Comparison of ENCODE assay signal across 13 cellular contexts in the genomic region with DNA sequence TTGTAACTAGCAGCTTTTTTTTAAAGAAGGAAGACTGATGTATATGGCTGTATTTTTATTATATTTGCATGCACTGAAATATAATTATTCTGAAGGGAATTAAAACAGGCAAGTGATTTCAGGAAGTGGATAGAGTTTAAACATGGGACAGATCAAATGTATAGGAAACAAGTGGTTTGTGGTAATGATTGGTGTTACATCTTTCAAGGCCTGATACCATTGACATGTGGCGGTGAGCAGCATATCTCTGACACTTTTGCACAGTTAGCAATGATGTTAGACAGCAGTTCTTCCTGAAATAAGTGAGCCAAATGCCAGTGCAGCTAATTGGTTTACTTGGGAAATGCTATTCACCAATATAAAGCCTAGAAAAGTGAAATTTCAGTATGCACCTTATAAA.
A peak's percentile ranks its signal among the peaks of the same experiment; 100 is the strongest.
DNase-seq lines count a peak whose midpoint lies in the region; ATAC-seq lines count a peak whose summit lies in the region.
"Had no signal": no experiment of that assay in that cellular context is flagged by ENCODE, and none has a peak within 500 bp of the region (broad histone marks: within the 10 kb centered on the region; RNA-seq: fewer than 3 reads in every experiment).

No MANE protein-coding gene starts in this region.

- no peak overlapping the region for H3K27ac Mint-ChIP-seq in activated naive CD8-positive, alpha-beta T cell treated with anti-CD3 and anti-CD28 coated beads, Interleukin-2, amount 10 ng/mL, durations not matched to agents 7 days and 5 days
- H3K27ac Mint-ChIP-seq in activated naive CD8-positive, alpha-beta T cell treated with anti-CD3 and anti-CD28 coated beads for 36 hours: no peak overlapping the region
- no peak overlapping the region for H3K27ac Mint-ChIP-seq in stimulated activated memory B cell treated with anti-CD40 and anti-IgM and Interleukin-4, amounts not matched to agents 10 μg/mL and 1 μg/mL and 100 μg/mL, for 72 hours
- H3K27ac Mint-ChIP-seq: CD4-positive, CD25-positive, alpha-beta regulatory T cell had no signal

- H3K9me3 Mint-ChIP-seq in activated naive CD8-positive, alpha-beta T cell treated with anti-CD3 and anti-CD28 coated beads, Interleukin-2, amount 10 ng/mL, durations not matched to agents 7 days and 5 days: no peaks in the 10 kb centered on the region
- peaks cover 1% of the 10 kb centered on the region for H3K9me3 Mint-ChIP-seq in activated naive CD8-positive, alpha-beta T cell treated with anti-CD3 and anti-CD28 coated beads for 36 hours
- H3K9me3 Mint-ChIP-seq in stimulated activated memory B cell treated with anti-CD40 and anti-IgM and Interleukin-4, amounts not matched to agents 10 μg/mL and 1 μg/mL and 100 μg/mL, for 72 hours: no peaks in the 10 kb centered on the region

- ATAC-seq in activated naive CD8-positive, alpha-beta T cell treated with anti-CD3 and anti-CD28 coated beads, Interleukin-2, amount 10 ng/mL, durations not matched to agents 7 days and 5 days (ENCODE audit: low read depth): peak; percentile 45
- no peak for ATAC-seq in stimulated activated memory B cell treated with anti-CD40 and anti-IgM and Interleukin-4, amounts not matched to agents 10 μg/mL and 1 μg/mL and 100 μg/mL, for 72 hours
- ATAC-seq: GM12878, HCT116 had no signal

- H3K4me1 Mint-ChIP-seq in activated naive CD8-positive, alpha-beta T cell treated with anti-CD3 and anti-CD28 coated beads, Interleukin-2, amount 10 ng/mL, durations not matched to agents 7 days and 5 days: peaks cover 6% of the 10 kb centered on the region
- peaks cover 3% of the 10 kb centered on the region for H3K4me1 Mint-ChIP-seq in activated naive CD8-positive, alpha-beta T cell treated with anti-CD3 and anti-CD28 coated beads for 36 hours
- no peaks in the 10 kb centered on the region for H3K4me1 Mint-ChIP-seq in stimulated activated memory B cell treated with anti-CD40 and anti-IgM and Interleukin-4, amounts not matched to agents 10 μg/mL and 1 μg/mL and 100 μg/mL, for 72 hours

- no peaks in the 10 kb centered on the region for H3K36me3 Mint-ChIP-seq in activated naive CD8-positive, alpha-beta T cell treated with anti-CD3 and anti-CD28 coated beads, Interleukin-2, amount 10 ng/mL, durations not matched to agents 7 days and 5 days
- no peaks in the 10 kb centered on the region for H3K36me3 Mint-ChIP-seq in activated naive CD8-positive, alpha-beta T cell treated with anti-CD3 and anti-CD28 coated beads for 36 hours
- peaks cover 5% of the 10 kb centered on the region for H3K36me3 Mint-ChIP-seq in stimulated activated memory B cell treated with anti-CD40 and anti-IgM and Interleukin-4, amounts not matched to agents 10 μg/mL and 1 μg/mL and 100 μg/mL, for 72 hours
- H3K36me3 Mint-ChIP-seq: CD4-positive, CD25-positive, alpha-beta regulatory T cell had no signal

- no peak for DNase-seq in activated naive CD8-positive, alpha-beta T cell treated with anti-CD3 and anti-CD28 coated beads, Interleukin-2, amount 10 ng/mL, durations not matched to agents 7 days and 5 days
- DNase-seq in activated naive CD8-positive, alpha-beta T cell treated with anti-CD3 and anti-CD28 coated beads for 36 hours: no peak
- DNase-seq in Kasumi-1 (lab: John Stamatoyannopoulos, UW) (peak; percentile 26 to 37), UCSD-AML1 (lab: John Stamatoyannopoulos, UW; ENCODE audit: unreplicated experiment) (peak; percentile 10), NCI-H82 (lab: John Stamatoyannopoulos, UW) (no peak), NCI-H2029 (lab: John Stamatoyannopoulos, UW) (no peak)
- DNase-seq: 8988T; CD4-positive, CD25-positive, alpha-beta regulatory T cell; DMS53; GM23248 had no signal

- POLR2A ChIA-PET in activated naive CD8-positive, alpha-beta T cell treated with anti-CD3 and anti-CD28 coated beads, Interleukin-2, amount 10 ng/mL, durations not matched to agents 7 days and 5 days (lab: Charles Lee): no interaction called here

- H3K27me3 Mint-ChIP-seq in activated naive CD8-positive, alpha-beta T cell treated with anti-CD3 and anti-CD28 coated beads, Interleukin-2, amount 10 ng/mL, durations not matched to agents 7 days and 5 days: no peaks in the 10 kb centered on the region
- no peaks in the 10 kb centered on the region for H3K27me3 Mint-ChIP-seq in activated naive CD8-positive, alpha-beta T cell treated with anti-CD3 and anti-CD28 coated beads for 36 hours
- no peaks in the 10 kb centered on the region for H3K27me3 Mint-ChIP-seq in stimulated activated memory B cell treated with anti-CD40 and anti-IgM and Interleukin-4, amounts not matched to agents 10 μg/mL and 1 μg/mL and 100 μg/mL, for 72 hours
- H3K27me3 Mint-ChIP-seq: CD4-positive, CD25-positive, alpha-beta regulatory T cell had no signal

- no peak overlapping the region for H3K4me3 Mint-ChIP-seq in activated naive CD8-positive, alpha-beta T cell treated with anti-CD3 and anti-CD28 coated beads, Interleukin-2, amount 10 ng/mL, durations not matched to agents 7 days and 5 days
- no peak overlapping the region for H3K4me3 Mint-ChIP-seq in activated naive CD8-positive, alpha-beta T cell treated with anti-CD3 and anti-CD28 coated beads for 36 hours
- H3K4me3 Mint-ChIP-seq in stimulated activated memory B cell treated with anti-CD40 and anti-IgM and Interleukin-4, amounts not matched to agents 10 μg/mL and 1 μg/mL and 100 μg/mL, for 72 hours: no peak overlapping the region
- H3K4me3 Mint-ChIP-seq: CD4-positive, CD25-positive, alpha-beta regulatory T cell had no signal

Comparison
In these comparisons a context has a peak if more than half of its experiments do, and no peak if none do; other contexts are left out.
1. DNase-seq: peak in Kasumi-1 (2 of 2) and UCSD-AML1 (single experiment); none in activated naive CD8-positive, alpha-beta T cell treated with anti-CD3 and anti-CD28 coated beads, Interleukin-2, amount 10 ng/mL, durations not matched to agents 7 days and 5 days (single experiment), activated naive CD8-positive, alpha-beta T cell treated with anti-CD3 and anti-CD28 coated beads for 36 hours (single experiment), NCI-H82 (single experiment) and NCI-H2029 (single experiment).